Comparison of ENCODE assay signal across 9 cellular contexts in genomic region chr10:102504976-102505300, GRCh38. TPM values are rescaled to one million over a fixed set of nuclear protein-coding genes. Genes with fewer than 3 reads are reported as not detected.
DNase-seq lines count a peak whose midpoint lies in the region; ATAC-seq and TF ChIP-seq lines count a peak whose summit lies in the region.
"Had no signal": no experiment of that assay in that cellular context is flagged by ENCODE, and none has a peak within 500 bp of the region (broad histone marks: within the 10 kb centered on the region; RNA-seq: fewer than 3 reads in every experiment).

No MANE protein-coding gene starts in this region.

- no CpG with 5 or more reads among the region's 5 CpGs for WGBS in mesendoderm (ENCODE audit: extremely low coverage, insufficient coverage, low lambda C conversion rate)
- WGBS in upper lobe of left lung, 2 donors: 3 to 20% methylated on average over 5 of the region's 5 CpGs

- peak; percentile 48 for DNase-seq in activated effector memory CD4-positive, alpha-beta T cell treated with anti-CD3 and anti-CD28 coated beads, Interleukin-2, amount 50 U/mL, for 16 hours
- no peak for DNase-seq in activated effector memory CD4-positive, alpha-beta T cell treated with Interleukin-2 at 50 U/mL for 16 hours
- DNase-seq in brain microvascular endothelial cell (no peak), mesendoderm (no peak), upper lobe of left lung (no peak), D341Med (ENCODE audit: low spot score) (no peak), cerebellar cortex (ENCODE audit: low spot score) (no peak)
- DNase-seq: activated B cell treated with CpG ODN at 0.5 μM for 24 hours had no signal

- peak overlapping the region; percentile 93 for H3K4me2 ChIP-seq in mesendoderm (ENCODE audit: low read length)

- no peak overlapping the region for H4K5ac ChIP-seq in mesendoderm (ENCODE audit: low read length)

- peaks cover 19% of the 10 kb centered on the region for H3K79me1 ChIP-seq in mesendoderm (ENCODE audit: low read length)

- TF ChIP-seq CTCF in brain microvascular endothelial cell (IDR thresholded peaks at IDR 0.05; ENCODE audit: low read depth, low read length, missing control alignments) (no peak), upper lobe of left lung (IDR thresholded peaks at IDR 0.05) (no peak)

- H2BK15ac ChIP-seq in mesendoderm (replicated peaks; ENCODE audit: low read depth): no peak overlapping the region

- H2AK5ac ChIP-seq in mesendoderm (ENCODE audit: low read length): no peak overlapping the region

- no peak overlapping the region for H3K18ac ChIP-seq in mesendoderm (ENCODE audit: low read length)

- no peaks in the 10 kb centered on the region for H3K9me3 ChIP-seq in upper lobe of left lung

- H3K36me3 ChIP-seq in brain microvascular endothelial cell (replicated peaks) (peaks cover 2% of the 10 kb centered on the region), mesendoderm (ENCODE audit: control insufficient read depth, insufficient read depth, low read length) (peaks cover 3% of the 10 kb centered on the region), upper lobe of left lung (peaks cover 3 to 11% (median 7%) of the 10 kb centered on the region in 4 donors)

- peak overlapping the region; percentile 92 for H3K56ac ChIP-seq in mesendoderm (ENCODE audit: low read length)

- TF ChIP-seq POLR2A in upper lobe of left lung (IDR thresholded peaks at IDR 0.05): no peak

- peaks cover 19% of the 10 kb centered on the region for H3K79me2 ChIP-seq in mesendoderm (ENCODE audit: control insufficient read depth, insufficient read depth, low read length)

- no peak overlapping the region for H3K27ac ChIP-seq in brain microvascular endothelial cell
- no peak overlapping the region for H3K27ac ChIP-seq in mesendoderm (ENCODE audit: low read depth, low read length)
- H3K27ac ChIP-seq in upper lobe of left lung: peak overlapping the region; percentile 78 to 95 (median 86)

- no peak overlapping the region for H4K8ac ChIP-seq in mesendoderm (ENCODE audit: low read depth, low read length)

- H3K4ac ChIP-seq in mesendoderm (ENCODE audit: low read depth, low read length): no peak overlapping the region

- H3K4me3 ChIP-seq in brain microvascular endothelial cell (ENCODE audit: low read depth, low read length) (peak overlapping the region; percentile 77), mesendoderm (ENCODE audit: low read length) (peak overlapping the region; percentile 83), upper lobe of left lung (peak overlapping the region; percentile 17 to 99 (median 98))

- TF ChIP-seq EP300 in upper lobe of left lung (IDR thresholded peaks at IDR 0.05): no peak

- H3K4me1 ChIP-seq in mesendoderm (ENCODE audit: control insufficient read depth, low read depth, low read length): peaks cover 4% of the 10 kb centered on the region
- peaks cover 36 to 70% (median 59%) of the 10 kb centered on the region in 4 donors for H3K4me1 ChIP-seq in upper lobe of left lung

- H2BK5ac ChIP-seq in mesendoderm (ENCODE audit: low read length): no peak overlapping the region

- H3K27me3 ChIP-seq in brain microvascular endothelial cell (replicated peaks): no peaks in the 10 kb centered on the region
- H3K27me3 ChIP-seq in mesendoderm (ENCODE audit: insufficient read depth, low read length, poor library complexity): no peaks in the 10 kb centered on the region
- H3K27me3 ChIP-seq in upper lobe of left lung: no peaks in the 10 kb centered on the region

- H3K23ac ChIP-seq in mesendoderm (ENCODE audit: low read length): no peak overlapping the region

- no peak overlapping the region for H2BK120ac ChIP-seq in mesendoderm (ENCODE audit: low read depth, low read length)

- ATAC-seq in upper lobe of left lung (ENCODE audit: low FRiP score in 2 of 2) (no peak), HG02870 (IDR thresholded peaks at IDR 0.05; ENCODE audit: unreplicated experiment) (no peak)

- in situ Hi-C loops in brain microvascular endothelial cell (cut with HindIII; ENCODE audit: low pct_ligation_motif_present, low sequenced_read_pairs): loop anchor here (5.0 kb wide), 1 partner anchor 62 kb away; no protein-coding TSS in a partner anchor

- peak overlapping the region; percentile 82 for H3K9ac ChIP-seq in mesendoderm (ENCODE audit: low read length)

RNA-seq across cellular contexts. Expression of gene SUFU, which starts 1.2 kb away (rescaled TPM):
- polyA plus RNA-seq in mesendoderm (2013, experiment 1 of 2): 5.3 TPM
- 4.8 TPM for polyA plus RNA-seq in mesendoderm (2013, experiment 2 of 2)
- 10 to 100 TPM in 5 of 6 donors, 1 to 10 TPM in 1; 4.1 to 15.7 (median 11.9) TPM for total RNA-seq in upper lobe of left lung

RNA-seq across cellular contexts. Expression of gene ACTR1A, which starts 2.4 kb away (rescaled TPM):
- polyA plus RNA-seq in mesendoderm (2013, experiment 1 of 2): 47.3 TPM
- polyA plus RNA-seq in mesendoderm (2013, experiment 2 of 2): 49.0 TPM
- 100 to 1,000 TPM in 2 of 6 donors, 10 to 100 TPM in 4; 54.5 to 126 (median 93.2) TPM for total RNA-seq in upper lobe of left lung

RNA-seq across cellular contexts. Expression of gene C10orf95, which starts 53.6 kb away (rescaled TPM):
- polyA plus RNA-seq in mesendoderm (2013, experiment 1 of 2): 0.24 TPM
- polyA plus RNA-seq in mesendoderm (2013, experiment 2 of 2): 0.21 TPM
- total RNA-seq in upper lobe of left lung: 10 to 100 TPM in 5 of 6 donors, 1 to 10 TPM in 1; 5.9 to 27.5 (median 15.1) TPM

Comparison
In these comparisons a context has a peak if more than half of its experiments do, and no peak if none do; other contexts are left out.
1. H3K27ac ChIP-seq: peak in upper lobe of left lung (4 of 4); none in brain microvascular endothelial cell (single experiment) and mesendoderm (single experiment).
2. Peak in every context shown above with its lines, with median percentiles within 50 percentile points of each other: H3K4me3 ChIP-seq.